Comparison of ENCODE assay signal across 8 cellular contexts in the genomic region with DNA sequence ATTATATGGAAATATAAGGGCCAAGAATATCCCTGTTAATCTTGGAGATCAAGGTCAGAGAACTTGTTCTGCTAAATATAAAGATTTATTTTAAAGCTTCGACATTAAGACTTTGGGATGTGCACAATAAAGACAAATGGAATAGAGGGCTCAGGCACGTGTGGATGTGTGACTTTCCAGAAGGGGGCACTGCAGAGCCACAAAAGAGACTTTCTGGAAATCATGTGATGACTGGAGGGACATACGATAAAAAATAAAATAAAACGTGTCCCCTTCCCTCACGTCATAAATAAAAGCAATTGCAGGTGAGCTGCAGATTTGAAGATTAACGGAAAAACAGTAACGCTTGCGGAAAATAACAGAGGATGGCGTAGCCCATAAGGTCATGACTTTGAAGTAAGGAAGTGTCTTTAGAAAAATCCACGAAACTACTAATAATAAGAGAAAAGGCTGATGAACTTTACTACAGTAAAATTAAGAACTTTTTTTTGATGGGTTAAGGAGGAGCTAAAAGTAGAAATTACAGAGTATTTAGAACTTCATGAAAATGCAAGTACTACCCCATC. TPM values are rescaled to one million over a fixed set of nuclear protein-coding genes. Genes with fewer than 3 reads are reported as not detected.
A peak's percentile ranks its signal among the peaks of the same experiment; 100 is the strongest.
DNase-seq lines count a peak whose midpoint lies in the region; ATAC-seq, FAIRE-seq and TF ChIP-seq lines count a peak whose summit lies in the region.

No MANE protein-coding gene starts in this region.

- ATAC-seq in left colon (peak; percentile 88), HG03097 (IDR thresholded peaks at IDR 0.05; ENCODE audit: low FRiP score, unreplicated experiment) (no peak)

- FAIRE-seq in astrocyte (lab: Jason Lieb, UNC), result no peak

- 49 to 57% methylated on average over 10 of the region's 10 CpGs for WGBS in GM23248 (ENCODE audit: low coverage in 1 of 2, low lambda C conversion rate in 2 of 2, missing lambda C conversion rate in 2 of 2), 2 experiments

- H3K36me3 ChIP-seq in GM23248 (ENCODE audit: low read depth) (no peaks in the 10 kb centered on the region), astrocyte (ENCODE audit: insufficient read depth, low read length) (no peaks in the 10 kb centered on the region)

- intact Hi-C loops in left colon (cut with DNase I, micrococcal nuclease), result no loop called here

- H3K4me3 ChIP-seq in AG09309 (ENCODE audit: control insufficient read depth, low read depth, low read length) (no peak overlapping the region), GM23248 (no peak overlapping the region), astrocyte (ENCODE audit: insufficient read depth, low read depth, low read length) (no peak overlapping the region)

- no peaks in the 10 kb centered on the region for H3K4me1 Mint-ChIP-seq in astrocyte (ENCODE audit: low read depth, unreplicated experiment)

- H4K20me1 ChIP-seq in GM23248 (ENCODE audit: insufficient read depth) (no peaks in the 10 kb centered on the region), astrocyte (ENCODE audit: insufficient read depth, low read length) (no peaks in the 10 kb centered on the region)

- H3K27me3 Mint-ChIP-seq in astrocyte (ENCODE audit: low read depth, unreplicated experiment), result peaks cover 8% of the 10 kb centered on the region

- TF ChIP-seq CTCF in AG09309 (IDR thresholded peaks at IDR 0.05; ENCODE audit: control insufficient read depth, insufficient read depth, low read depth, low read length, missing control alignments) (peak; percentile 58), astrocyte (IDR thresholded peaks at IDR 0.05; ENCODE audit: insufficient read depth, low read depth, low read length) (peak; percentile 37)

- H3K4me2 ChIP-seq in GM23248 (ENCODE audit: unreplicated experiment) (no peak overlapping the region), astrocyte (ENCODE audit: low read length) (no peak overlapping the region)

- no peaks in the 10 kb centered on the region for H3K9me2 ChIP-seq in GM23248 (ENCODE audit: insufficient read depth)

- H3K27me3 ChIP-seq in GM23248 (replicated peaks; ENCODE audit: insufficient read depth) (0 out of 2 replicates have a peak, but pooled peaks cover 6% of the 10 kb centered on the region), astrocyte (ENCODE audit: insufficient read depth, low read length) (peaks cover 8% of the 10 kb centered on the region)

- H3K27ac ChIP-seq in GM23248 (no peak overlapping the region), astrocyte (ENCODE audit: low read depth, low read length) (no peak overlapping the region)

- H3K9me3 ChIP-seq in GM23248 (ENCODE audit: low read depth), result no peaks in the 10 kb centered on the region
- no peaks in the 10 kb centered on the region for H3K9me3 ChIP-seq in astrocyte (ENCODE audit: insufficient read depth, low read depth, low read length)

- in situ Hi-C loops in GM23248 (cut with MboI), result no loop called here

- no peak overlapping the region for H3K27ac Mint-ChIP-seq in astrocyte (ENCODE audit: unreplicated experiment)

- H3K4me3 Mint-ChIP-seq in astrocyte (ENCODE audit: unreplicated experiment), result no peak overlapping the region

- no peaks in the 10 kb centered on the region for H3K79me2 ChIP-seq in GM23248 (ENCODE audit: insufficient read depth)
- H3K79me2 ChIP-seq in astrocyte (ENCODE audit: insufficient read depth, low read length), result no peaks in the 10 kb centered on the region

- DNase-seq in AG09309 (ENCODE audit: low read depth) (no peak), GM23248 (peak; percentile 57), SKM-1 treated with dmso at 0.1 percent for 144 hours (lab: John Stamatoyannopoulos, UW; ENCODE audit: unreplicated experiment) (peak; percentile 2), astrocyte (ENCODE audit: low read depth) (no peak), left colon (peak in 1 of 2 donors; percentile 75), DMS79 (lab: John Stamatoyannopoulos, UW) (no peak)
- DNase-seq in stimulated activated CD8-positive, alpha-beta memory T cell treated with anti-CD3 and anti-CD28 coated beads, Interleukin-2, amount 100 ng/mL, for 48 hours (ENCODE audit: low read depth in 2 of 2), result peak; percentile 25 to 31

- H3K4me1 ChIP-seq in GM23248 (ENCODE audit: insufficient read depth) (no peaks in the 10 kb centered on the region), astrocyte (ENCODE audit: insufficient read depth, low read length) (no peaks in the 10 kb centered on the region)

- no peaks in the 10 kb centered on the region for H3K36me3 Mint-ChIP-seq in astrocyte (ENCODE audit: low read depth, unreplicated experiment)

- H3K9me3 Mint-ChIP-seq in astrocyte (ENCODE audit: unreplicated experiment), result peaks cover 3% of the 10 kb centered on the region

- H2AFZ ChIP-seq in GM23248, result no peak overlapping the region
- no peak overlapping the region for H2AFZ ChIP-seq in astrocyte (ENCODE audit: low read depth, low read length)

- no peaks in the 10 kb centered on the region for H3F3A ChIP-seq in GM23248 (ENCODE audit: insufficient read depth)

- H3K9ac ChIP-seq in GM23248 (no peak overlapping the region), astrocyte (ENCODE audit: low read length) (no peak overlapping the region)

RNA-seq across cellular contexts. Expression of a gene that starts 9.4 kb away (rescaled TPM):
- total RNA-seq in GM23248 (2014; rRNA removed; shearing (Covaris generic)), result 7.8 and 8.4 TPM in 2 replicates
- polyA plus RNA-seq in GM23248 (2016; fragmentation: Nextera tagmentation; extraction: Ambion mirVana), result 4.3 and 5.1 TPM in 2 replicates
- 11.5 and 11.6 TPM in 2 replicates for total RNA-seq in astrocyte
- 10 to 100 TPM; 85.4 to 89.5 TPM for total RNA-seq in left colon

RNA-seq across cellular contexts. Expression of a gene that starts 41.2 kb away (rescaled TPM):
- total RNA-seq in GM23248 (2014; rRNA removed; shearing (Covaris generic)), result 12.2 and 14.4 TPM in 2 replicates
- 5.7 and 6.1 TPM in 2 replicates for polyA plus RNA-seq in GM23248 (2016; fragmentation: Nextera tagmentation; extraction: Ambion mirVana)
- total RNA-seq in astrocyte (1.8 and 2.2 TPM in 2 replicates), left colon (10 to 100 TPM; 14.6 to 16.7 TPM)

RNA-seq across cellular contexts. Expression of a gene that starts 55.6 kb away (rescaled TPM):
- 52.0 and 52.4 TPM in 2 replicates for total RNA-seq in GM23248 (2014; rRNA removed; shearing (Covaris generic))
- polyA plus RNA-seq in GM23248 (2016; fragmentation: Nextera tagmentation; extraction: Ambion mirVana), result 44.8 and 46.2 TPM in 2 replicates
- total RNA-seq in astrocyte (71.3 and 72.1 TPM in 2 replicates), left colon (100 to 1,000 TPM; 302 to 322 TPM)

Comparison
In these comparisons a context has a peak if more than half of its experiments do, and no peak if none do; other contexts are left out.
1. DNase-seq: peak in GM23248 (single experiment), SKM-1 treated with dmso at 0.1 percent for 144 hours (single experiment) and stimulated activated CD8-positive, alpha-beta memory T cell treated with anti-CD3 and anti-CD28 coated beads, Interleukin-2, amount 100 ng/mL, for 48 hours (2 of 2); none in AG09309 (single experiment), astrocyte (single experiment) and DMS79 (single experiment).